Comparison of ENCODE assay signal across 12 cellular contexts in the genomic region with DNA sequence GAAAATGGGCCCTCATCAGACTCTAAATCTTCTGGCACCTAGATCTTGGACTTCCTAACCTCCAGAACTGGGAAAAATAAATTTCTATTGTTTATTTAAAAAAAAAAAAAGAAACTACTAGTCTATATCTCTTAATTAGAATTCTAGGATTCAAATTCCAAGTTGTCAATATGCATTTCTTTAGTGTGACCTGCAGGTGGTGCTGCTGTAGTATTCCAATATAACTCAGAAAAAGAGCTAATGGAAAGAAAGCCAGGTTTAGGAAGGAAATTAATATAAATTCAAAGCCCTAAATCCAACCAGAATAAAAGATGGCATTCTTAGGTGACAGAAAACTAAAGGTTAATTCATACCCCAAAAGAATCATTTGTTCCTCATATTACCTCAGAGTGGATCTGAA.
DNase-seq lines count a peak whose midpoint lies in the region; ATAC-seq and TF ChIP-seq lines count a peak whose summit lies in the region.
"Had no signal": no experiment of that assay in that cellular context is flagged by ENCODE, and none has a peak within 500 bp of the region (broad histone marks: within the 10 kb centered on the region; RNA-seq: fewer than 3 reads in every experiment).

No MANE protein-coding gene starts in this region.

- no peaks in the 10 kb centered on the region for H3F3A ChIP-seq in Loucy (ENCODE audit: low read depth)

- no peaks in the 10 kb centered on the region for H3K9me3 ChIP-seq in Loucy (ENCODE audit: insufficient read depth, low read depth, low read length)
- H3K9me3 ChIP-seq: gastrocnemius medialis, testis had no signal

- H3K27me3 ChIP-seq in Loucy (ENCODE audit: insufficient read depth, low read length, poor library complexity, severe bottlenecking): no peaks in the 10 kb centered on the region
- no peaks in the 10 kb centered on the region for H3K27me3 ChIP-seq in brain microvascular endothelial cell (replicated peaks)
- H3K27me3 ChIP-seq in mesendoderm (ENCODE audit: insufficient read depth, low read length, poor library complexity): no peaks in the 10 kb centered on the region
- H3K27me3 ChIP-seq: testis had no signal

- H3K36me3 ChIP-seq in Loucy (ENCODE audit: insufficient read depth, low read length): no peaks in the 10 kb centered on the region
- H3K36me3 ChIP-seq in brain microvascular endothelial cell (replicated peaks): no peaks in the 10 kb centered on the region
- H3K36me3 ChIP-seq in mesendoderm (ENCODE audit: control insufficient read depth, insufficient read depth, low read length): no peaks in the 10 kb centered on the region
- H3K36me3 ChIP-seq: gastrocnemius medialis had no signal

- no peak overlapping the region for H2AK5ac ChIP-seq in mesendoderm (ENCODE audit: low read length)

- no peak overlapping the region for H3K27ac Mint-ChIP-seq in T-helper 2 cell treated with Interferon-gamma antibody and Interleukin-4, amounts not matched to agents 5 μg/mL and 100 μg/mL, for 36 hours

- no peaks in the 10 kb centered on the region for H3K4me1 Mint-ChIP-seq in T-helper 2 cell treated with Interferon-gamma antibody and Interleukin-4, amounts not matched to agents 5 μg/mL and 100 μg/mL, for 36 hours (ENCODE audit: low read depth)

- H4K5ac ChIP-seq in mesendoderm (ENCODE audit: low read length): no peak overlapping the region

- no peak overlapping the region for H2BK5ac ChIP-seq in mesendoderm (ENCODE audit: low read length)

- no peak overlapping the region for H3K4ac ChIP-seq in mesendoderm (ENCODE audit: low read depth, low read length)

- no peaks in the 10 kb centered on the region for H3K9me2 ChIP-seq in Loucy (replicated peaks; ENCODE audit: low read depth, low read length)

- no peak overlapping the region for H4K8ac ChIP-seq in mesendoderm (ENCODE audit: low read depth, low read length)

- H3K4me3 ChIP-seq in Loucy (ENCODE audit: low read length, poor library complexity, severe bottlenecking) (no peak overlapping the region), brain microvascular endothelial cell (ENCODE audit: low read depth, low read length) (no peak overlapping the region), mesendoderm (ENCODE audit: low read length) (no peak overlapping the region)
- H3K4me3 ChIP-seq: gastrocnemius medialis, testis had no signal

- H3K4me1 ChIP-seq in Loucy (ENCODE audit: insufficient read depth, low read length, poor library complexity, severe bottlenecking) (no peaks in the 10 kb centered on the region), mesendoderm (ENCODE audit: control insufficient read depth, low read depth, low read length) (no peaks in the 10 kb centered on the region)
- H3K4me1 ChIP-seq: gastrocnemius medialis, testis had no signal

- no peak overlapping the region for H2AFZ ChIP-seq in Loucy (ENCODE audit: low read length)

- TF ChIP-seq CTCF in Loucy (conservative IDR thresholded peaks at IDR 0.05; ENCODE audit: low read length): peak; percentile 45
- peak; percentile 38 for TF ChIP-seq CTCF in brain microvascular endothelial cell (IDR thresholded peaks at IDR 0.05; ENCODE audit: low read depth, low read length, missing control alignments)

- H3K27ac ChIP-seq in brain microvascular endothelial cell (no peak overlapping the region), mesendoderm (ENCODE audit: low read depth, low read length) (no peak overlapping the region)
- H3K27ac ChIP-seq: gastrocnemius medialis, testis had no signal

- H3K9ac ChIP-seq in Loucy (ENCODE audit: low read depth, low read length, poor library complexity, severe bottlenecking) (no peak overlapping the region), mesendoderm (ENCODE audit: low read length) (no peak overlapping the region)

- H3K23ac ChIP-seq in mesendoderm (ENCODE audit: low read length): no peak overlapping the region

- no peaks in the 10 kb centered on the region for H3K9me3 Mint-ChIP-seq in T-helper 2 cell treated with Interferon-gamma antibody and Interleukin-4, amounts not matched to agents 5 μg/mL and 100 μg/mL, for 36 hours

- H3K27me3 Mint-ChIP-seq in T-helper 2 cell treated with Interferon-gamma antibody and Interleukin-4, amounts not matched to agents 5 μg/mL and 100 μg/mL, for 36 hours (ENCODE audit: low read depth): peaks cover 2% of the 10 kb centered on the region

- H2BK120ac ChIP-seq in mesendoderm (ENCODE audit: low read depth, low read length): no peak overlapping the region

- no peaks in the 10 kb centered on the region for H3K36me3 Mint-ChIP-seq in T-helper 2 cell treated with Interferon-gamma antibody and Interleukin-4, amounts not matched to agents 5 μg/mL and 100 μg/mL, for 36 hours (ENCODE audit: low read depth)

- H3K56ac ChIP-seq in mesendoderm (ENCODE audit: low read length): no peak overlapping the region

- H2BK15ac ChIP-seq in mesendoderm (replicated peaks; ENCODE audit: low read depth): no peak overlapping the region

- no peak overlapping the region for H3K18ac ChIP-seq in mesendoderm (ENCODE audit: low read length)

- ATAC-seq in HG02759 (IDR thresholded peaks at IDR 0.05; ENCODE audit: unreplicated experiment): no peak
- ATAC-seq in stimulated activated naive CD8-positive, alpha-beta T cell treated with anti-CD3 and anti-CD28 coated beads, Interleukin-15, Interleukin-2, amounts not matched to agents 100 U/mL and 50 U/mL, for 24 hours: no peak
- ATAC-seq: gastrocnemius medialis had no signal

- H3K79me1 ChIP-seq in mesendoderm (ENCODE audit: low read length): no peaks in the 10 kb centered on the region

- no peaks in the 10 kb centered on the region for H4K20me1 ChIP-seq in Loucy (ENCODE audit: insufficient read depth, low read length, poor library complexity, severe bottlenecking)

- DNase-seq in EL (peak; percentile 2), brain microvascular endothelial cell (no peak), mesendoderm (peak; percentile 8), NCI-H510A (lab: John Stamatoyannopoulos, UW) (no peak)
- DNase-seq in T-helper 2 cell treated with Interferon-gamma antibody and Interleukin-4, amounts not matched to agents 5 μg/mL and 100 μg/mL, for 36 hours (ENCODE audit: low spot score): no peak
- DNase-seq in stimulated activated naive CD8-positive, alpha-beta T cell treated with anti-CD3 and anti-CD28 coated beads, Interleukin-15, Interleukin-2, amounts not matched to agents 100 U/mL and 50 U/mL, for 24 hours: no peak
- DNase-seq: activated T-cell treated with anti-CD3 and anti-CD28 coated beads for 4 hours, gastrocnemius medialis, RPMI8226, testis had no signal

- H3K4me3 Mint-ChIP-seq in T-helper 2 cell treated with Interferon-gamma antibody and Interleukin-4, amounts not matched to agents 5 μg/mL and 100 μg/mL, for 36 hours: no peak overlapping the region

- H3K4me2 ChIP-seq in Loucy (ENCODE audit: low read depth, low read length, poor library complexity, severe bottlenecking) (no peak overlapping the region), mesendoderm (ENCODE audit: low read length) (no peak overlapping the region)

- in situ Hi-C loops in brain microvascular endothelial cell (cut with HindIII; ENCODE audit: low pct_ligation_motif_present, low sequenced_read_pairs): no loop called here

- H3K79me2 ChIP-seq in Loucy (ENCODE audit: insufficient read depth, low read length): no peaks in the 10 kb centered on the region
- H3K79me2 ChIP-seq in mesendoderm (ENCODE audit: control insufficient read depth, insufficient read depth, low read length): no peaks in the 10 kb centered on the region

Comparison
In these comparisons a context has a peak if more than half of its experiments do, and no peak if none do; other contexts are left out.
1. DNase-seq: peak in EL (single experiment) and mesendoderm (single experiment); none in brain microvascular endothelial cell (single experiment), T-helper 2 cell treated with Interferon-gamma antibody and Interleukin-4, amounts not matched to agents 5 μg/mL and 100 μg/mL, for 36 hours (single experiment), stimulated activated naive CD8-positive, alpha-beta T cell treated with anti-CD3 and anti-CD28 coated beads, Interleukin-15, Interleukin-2, amounts not matched to agents 100 U/mL and 50 U/mL, for 24 hours (single experiment) and NCI-H510A (single experiment).